7 cellular contexts compared by ENCODE assay signal in the genomic region with DNA sequence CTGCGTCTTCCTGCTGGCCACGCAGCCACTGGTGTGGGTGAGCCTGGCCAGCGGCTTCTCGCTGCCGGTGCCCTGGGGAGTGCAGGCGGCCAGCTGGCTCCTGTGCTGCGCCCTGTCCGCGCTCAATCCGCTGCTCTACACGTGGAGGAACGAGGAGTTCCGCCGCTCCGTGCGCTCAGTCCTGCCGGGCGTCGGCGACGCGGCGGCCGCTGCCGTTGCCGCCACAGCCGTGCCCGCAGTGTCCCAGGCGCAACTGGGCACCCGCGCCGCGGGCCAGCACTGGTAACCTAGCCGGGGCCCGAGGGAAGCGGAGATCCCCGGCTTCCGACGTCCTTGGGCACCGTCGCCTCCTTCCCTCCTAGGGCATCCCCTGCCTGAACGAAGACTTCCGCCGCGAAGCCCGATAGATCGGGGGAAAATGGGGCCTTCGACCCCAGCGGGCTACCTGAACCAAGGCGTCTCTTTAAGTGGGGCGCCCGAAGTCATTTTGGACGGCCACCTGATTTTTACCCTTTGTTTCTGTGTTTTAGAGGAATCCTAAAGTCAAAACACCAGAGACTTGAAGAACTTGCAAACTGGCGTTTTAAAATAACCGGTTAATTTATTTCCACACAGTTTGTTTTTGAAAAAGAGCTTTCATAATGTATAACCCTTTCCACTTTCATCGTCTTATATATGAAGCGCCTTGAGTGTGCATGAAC. TPM values are rescaled to one million over a fixed set of nuclear protein-coding genes. Genes with fewer than 3 reads are reported as not detected.
DNase-seq lines count a peak whose midpoint lies in the region; ATAC-seq and TF ChIP-seq lines count a peak whose summit lies in the region.

No MANE protein-coding gene starts in this region.

- WGBS in endodermal cell (ENCODE audit: insufficient coverage in 1 of 2, insufficient read length in 1 of 2), 2 experiments: 15 to 16% methylated on average over 35 to 57 of the region's 57 CpGs

- peak; percentile 79 for ATAC-seq in Panc1
- ATAC-seq in natural killer cell treated with Interleukin-12 subunit alpha and Interleukin-12 subunit beta and Interleukin-15 and Interleukin-18, amount 100 ng/mL, for 72 hours: peak in 1 of 2 donors; percentile 59
- ATAC-seq in GM18519 (IDR thresholded peaks at IDR 0.05; ENCODE audit: low FRiP score, unreplicated experiment): no peak
- ATAC-seq in GM18520 (IDR thresholded peaks at IDR 0.05; ENCODE audit: unreplicated experiment): no peak

- CTCF ChIA-PET in Panc1 (lab: Charles Lee): no interaction called here

- H3K36me3 Mint-ChIP-seq in endodermal cell (ENCODE audit: low read depth): no peaks in the 10 kb centered on the region
- H3K36me3 Mint-ChIP-seq in natural killer cell treated with Interleukin-12 subunit alpha and Interleukin-12 subunit beta and Interleukin-15 and Interleukin-18, amount 100 ng/mL, for 72 hours: no peaks in the 10 kb centered on the region

- H3K9ac ChIP-seq in endodermal cell (ENCODE audit: extremely low read depth, low read length, poor library complexity, severe bottlenecking): no peak overlapping the region

- H3K27me3 Mint-ChIP-seq in endodermal cell (ENCODE audit: insufficient read depth): peaks cover 78% of the 10 kb centered on the region
- H3K27me3 Mint-ChIP-seq in natural killer cell treated with Interleukin-12 subunit alpha and Interleukin-12 subunit beta and Interleukin-15 and Interleukin-18, amount 100 ng/mL, for 72 hours: peaks cover 41 to 49% of the 10 kb centered on the region in 2 donors

- no peaks in the 10 kb centered on the region for H3K4me1 Mint-ChIP-seq in endodermal cell
- peaks cover 15 to 20% of the 10 kb centered on the region in 2 donors for H3K4me1 Mint-ChIP-seq in natural killer cell treated with Interleukin-12 subunit alpha and Interleukin-12 subunit beta and Interleukin-15 and Interleukin-18, amount 100 ng/mL, for 72 hours (ENCODE audit: low read depth in 2 of 2)

- no peaks in the 10 kb centered on the region for H3K9me3 Mint-ChIP-seq in endodermal cell
- H3K9me3 Mint-ChIP-seq in natural killer cell treated with Interleukin-12 subunit alpha and Interleukin-12 subunit beta and Interleukin-15 and Interleukin-18, amount 100 ng/mL, for 72 hours: no peaks in the 10 kb centered on the region

- H3K27ac Mint-ChIP-seq in endodermal cell: no peak overlapping the region
- H3K27ac Mint-ChIP-seq in natural killer cell treated with Interleukin-12 subunit alpha and Interleukin-12 subunit beta and Interleukin-15 and Interleukin-18, amount 100 ng/mL, for 72 hours: no peak overlapping the region

- TF ChIP-seq CTCF in GM12865 (IDR thresholded peaks at IDR 0.05; ENCODE audit: insufficient read depth, low read depth, low read length, missing control alignments) (no peak), Panc1 (IDR thresholded peaks at IDR 0.05) (no peak), endodermal cell (conservative IDR thresholded peaks at IDR 0.05) (no peak)

- H3K9me3 ChIP-seq in Panc1 (ENCODE audit: control insufficient read depth, insufficient read depth, low read depth, low read length) (no peaks in the 10 kb centered on the region), endodermal cell (ENCODE audit: control insufficient read depth, low read length) (peaks cover 3% of the 10 kb centered on the region)

- H3K36me3 ChIP-seq in Panc1 (ENCODE audit: control insufficient read depth, insufficient read depth, low read length): no peaks in the 10 kb centered on the region
- H3K36me3 ChIP-seq in endodermal cell (ENCODE audit: control insufficient read depth, insufficient read depth, low read length): no peaks in the 10 kb centered on the region

- DNase-seq in GM12865 (ENCODE audit: low read depth) (no peak), Panc1 (ENCODE audit: low read depth, low spot score) (no peak), endodermal cell (peak; percentile 79), DMS153 treated with DMSO at 0.1 percent for 48 hours (lab: John Stamatoyannopoulos, UW; ENCODE audit: unreplicated experiment) (no peak)
- DNase-seq in natural killer cell treated with Interleukin-12 subunit alpha and Interleukin-12 subunit beta and Interleukin-15 and Interleukin-18, amount 100 ng/mL, for 72 hours (ENCODE audit: low spot score): no peak

- BruUV-seq in Panc1 (replicated peaks; lab: Mats Ljungman, UMichigan): no TSS peak

- H3K27ac ChIP-seq in Panc1 (ENCODE audit: low read length) (no peak overlapping the region), endodermal cell (ENCODE audit: low read depth, low read length) (no peak overlapping the region)

- no peaks in the 10 kb centered on the region for H3K4me1 ChIP-seq in Panc1 (ENCODE audit: control insufficient read depth, insufficient read depth, low read length)
- no peaks in the 10 kb centered on the region for H3K4me1 ChIP-seq in endodermal cell (ENCODE audit: control insufficient read depth, insufficient read depth, low read length)

- in situ Hi-C loops in Panc1 (cut with HindIII; ENCODE audit: low pct_unique_long_range_greater_than_20kb, low sequenced_read_pairs): no loop called here

- peak overlapping the region; percentile 38 for H3K4me3 Mint-ChIP-seq in endodermal cell
- peak overlapping the region; percentile 75 for H3K4me3 Mint-ChIP-seq in natural killer cell treated with Interleukin-12 subunit alpha and Interleukin-12 subunit beta and Interleukin-15 and Interleukin-18, amount 100 ng/mL, for 72 hours

- peaks cover 17% of the 10 kb centered on the region for H3K27me3 ChIP-seq in Panc1 (ENCODE audit: control insufficient read depth, insufficient read depth, low read length)
- peaks cover 78% of the 10 kb centered on the region for H3K27me3 ChIP-seq in endodermal cell (ENCODE audit: control insufficient read depth, insufficient read depth, low read length, poor library complexity, severe bottlenecking)

- intact Hi-C loops in Panc1 (cut with micrococcal nuclease; ENCODE audit: unreplicated experiment): loop anchor here (5.0 kb wide), 1 partner anchor 327 kb away; no protein-coding TSS in a partner anchor

- peak overlapping the region; percentile 34 for H3K4me3 ChIP-seq in GM12865 (ENCODE audit: low read depth, low read length)
- 0 out of 4 replicates have a peak overlapping the region, but pooled peaks of 1 of the 2 experiments have one; percentile 9 for H3K4me3 ChIP-seq in Panc1 (ENCODE audit: low read depth in 2 of 2, low read length in 2 of 2)
- peak overlapping the region; percentile 15 for H3K4me3 ChIP-seq in endodermal cell (ENCODE audit: low read length)

- POLR2A ChIA-PET in Panc1 (lab: Charles Lee): no interaction called here

RNA-seq across cellular contexts. Expression of gene GPR88, which starts 2.0 kb away (rescaled TPM):
- total RNA-seq in Panc1 (2021; ENCODE audit: unreplicated experiment) (not detected), endodermal cell (not detected)
- polyA plus RNA-seq in Panc1 (2012; ENCODE audit: insufficient read length): not detected
- not detected for polyA plus RNA-seq in endodermal cell (2013, experiment 1 of 2)
- polyA plus RNA-seq in endodermal cell (2013, experiment 2 of 2): not detected
- total RNA-seq in natural killer cell treated with Interleukin-12 subunit alpha and Interleukin-12 subunit beta and Interleukin-15 and Interleukin-18, amount 100 ng/mL, for 72 hours: under 1 TPM; 0.28 to 0.69 TPM
